Comparison of ENCODE assay signal across 27 cellular contexts in the genomic region with DNA sequence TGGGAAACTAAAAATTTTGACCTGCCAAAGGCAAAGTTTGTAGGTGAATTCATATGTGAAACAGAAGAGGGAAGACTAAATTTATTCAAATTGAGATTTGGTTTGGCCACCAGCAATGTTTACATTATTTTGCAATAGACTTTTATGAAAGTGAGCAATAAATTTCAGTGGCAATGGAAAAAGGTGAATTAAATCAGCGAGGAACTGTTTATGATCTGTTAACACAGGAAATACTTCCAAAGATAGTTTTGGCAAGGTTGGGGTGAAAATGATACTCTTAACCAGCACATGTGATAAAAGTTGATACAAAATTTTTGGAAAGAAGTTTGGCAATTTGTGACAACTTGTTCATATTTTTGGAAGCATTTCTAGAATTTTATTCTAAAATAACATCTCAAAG.
"Had no signal": no experiment of that assay in that cellular context is flagged by ENCODE, and none has a peak within 500 bp of the region (broad histone marks: within the 10 kb centered on the region; RNA-seq: fewer than 3 reads in every experiment).

No MANE protein-coding gene starts in this region.

- H3K36me3 Mint-ChIP-seq: memory B cell; naive B cell; natural killer cell treated with Interleukin-12 subunit alpha and Interleukin-12 subunit beta and Interleukin-15 and Interleukin-18, amount 100 ng/mL, for 72 hours; neural progenitor cell; stimulated activated memory B cell treated with anti-CD40 and anti-IgM and Interleukin-4, amounts not matched to agents 10 μg/mL and 1 μg/mL and 100 μg/mL, for 72 hours had no signal

- H3K9me3 ChIP-seq: psoas muscle, sigmoid colon, testis, transverse colon, upper lobe of right lung had no signal

- H3K27ac Mint-ChIP-seq: effector memory CD8-positive, alpha-beta T cell; memory B cell; naive B cell; natural killer cell treated with Interleukin-12 subunit alpha and Interleukin-12 subunit beta and Interleukin-15 and Interleukin-18, amount 100 ng/mL, for 72 hours; neural progenitor cell; stimulated activated memory B cell treated with anti-CD40 and anti-IgM and Interleukin-4, amounts not matched to agents 10 μg/mL and 1 μg/mL and 100 μg/mL, for 72 hours had no signal

- H3K36me3 ChIP-seq: heart right ventricle, neural progenitor cell, sigmoid colon, transverse colon, upper lobe of right lung, uterus had no signal

- ATAC-seq: effector memory CD8-positive, alpha-beta T cell; heart right ventricle; left cardiac atrium; left ventricle myocardium superior; natural killer cell treated with Interleukin-12 subunit alpha and Interleukin-12 subunit beta and Interleukin-15 and Interleukin-18, amount 100 ng/mL, for 72 hours; psoas muscle; right cardiac atrium; stimulated activated memory B cell treated with anti-CD40 and anti-IgM and Interleukin-4, amounts not matched to agents 10 μg/mL and 1 μg/mL and 100 μg/mL, for 72 hours; stimulated activated naive CD8-positive, alpha-beta T cell treated with anti-CD3 and anti-CD28 coated beads, Interleukin-15, Interleukin-2, amounts not matched to agents 100 U/mL and 50 U/mL, for 24 hours; upper lobe of right lung had no signal

- H3K27ac ChIP-seq: heart right ventricle, neural progenitor cell, psoas muscle, sigmoid colon, transverse colon, upper lobe of right lung had no signal

- H3K4me3 ChIP-seq: coronary artery, heart right ventricle, lung, neural progenitor cell, psoas muscle, sigmoid colon, testis, transverse colon, upper lobe of right lung, uterus had no signal

- H3K9me3 Mint-ChIP-seq: effector memory CD8-positive, alpha-beta T cell; natural killer cell treated with Interleukin-12 subunit alpha and Interleukin-12 subunit beta and Interleukin-15 and Interleukin-18, amount 100 ng/mL, for 72 hours had no signal

- H3K4me3 Mint-ChIP-seq: effector memory CD8-positive, alpha-beta T cell; memory B cell; naive B cell; natural killer cell treated with Interleukin-12 subunit alpha and Interleukin-12 subunit beta and Interleukin-15 and Interleukin-18, amount 100 ng/mL, for 72 hours; neural progenitor cell; stimulated activated memory B cell treated with anti-CD40 and anti-IgM and Interleukin-4, amounts not matched to agents 10 μg/mL and 1 μg/mL and 100 μg/mL, for 72 hours had no signal

- DNase-seq: dermis blood vessel endothelial cell; effector memory CD8-positive, alpha-beta T cell; foreskin melanocyte; glutamatergic neuron; heart right ventricle; hippocampal formation; left cardiac atrium; left ventricle myocardium superior; naive B cell; posterior cingulate gyrus; psoas muscle; right cardiac atrium; sigmoid colon; stimulated activated CD4-positive, alpha-beta T cell treated with anti-CD3 and anti-CD28 coated beads, Interleukin-2, amount 100 ng/mL, for 24 hours; stimulated activated CD4-positive, alpha-beta T cell treated with anti-CD3 and anti-CD28 coated beads, Interleukin-4, amount 100 ng/mL, for 4 hours; stimulated activated naive CD8-positive, alpha-beta T cell treated with anti-CD3 and anti-CD28 coated beads, Interleukin-15, Interleukin-2, amounts not matched to agents 100 U/mL and 50 U/mL, for 24 hours; substantia nigra; testis; transverse colon; upper lobe of right lung; uterus had no signal

- H3K4me1 Mint-ChIP-seq: memory B cell; naive B cell; neural progenitor cell; stimulated activated memory B cell treated with anti-CD40 and anti-IgM and Interleukin-4, amounts not matched to agents 10 μg/mL and 1 μg/mL and 100 μg/mL, for 72 hours had no signal

- H3K4me1 ChIP-seq: uterus had no signal
